Comparison of ENCODE assay signal across 9 cellular contexts in the genomic region with DNA sequence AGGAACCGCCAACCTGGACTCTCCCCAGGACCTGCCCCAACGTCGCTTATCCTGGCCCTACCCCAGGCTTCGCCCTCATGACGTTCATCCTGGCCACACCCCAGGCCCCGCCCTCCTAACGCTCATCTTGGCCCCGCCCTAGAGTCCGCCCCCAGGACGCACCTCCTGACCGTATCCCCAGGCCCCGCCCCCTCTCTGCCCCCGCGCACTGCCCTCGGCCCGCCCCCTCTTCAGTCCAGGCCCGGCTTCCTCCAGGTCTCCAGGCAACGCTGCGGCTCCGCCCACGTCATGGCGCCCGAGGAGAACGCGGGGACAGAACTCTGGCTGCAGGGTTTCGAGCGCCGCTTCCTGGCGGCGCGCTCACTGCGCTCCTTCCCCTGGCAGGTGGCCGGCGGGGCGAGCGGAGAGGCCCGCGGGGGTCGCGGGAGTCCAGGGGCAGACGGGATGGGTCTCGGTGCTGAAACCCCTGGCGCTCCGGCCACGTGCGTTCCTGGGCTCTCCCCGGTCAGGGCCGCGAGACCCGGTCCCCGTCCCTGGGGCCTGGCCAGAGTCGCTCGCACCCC. TPM values are rescaled to one million over a fixed set of nuclear protein-coding genes. Genes with fewer than 3 reads are reported as not detected.
DNase-seq lines count a peak whose midpoint lies in the region; ATAC-seq and TF ChIP-seq lines count a peak whose summit lies in the region.
"Not testable (repeated sequence)": the region's sequence is repeated elsewhere in the genome, so short reads cannot be mapped to it uniquely, and the experiment has no call there.
"Had no signal": no experiment of that assay in that cellular context is flagged by ENCODE, and none has a peak within 500 bp of the region (broad histone marks: within the 10 kb centered on the region; RNA-seq: fewer than 3 reads in every experiment).

No MANE protein-coding gene starts in this region.

- H3K27ac Mint-ChIP-seq in CD4-positive, alpha-beta T cell: peak overlapping the region; percentile 100
- H3K27ac Mint-ChIP-seq in activated naive CD8-positive, alpha-beta T cell: peak overlapping the region; percentile 96
- peak overlapping the region; percentile 98 to 100 (median 100) for H3K27ac Mint-ChIP-seq in naive B cell

- H3K27me3 ChIP-seq in CD4-positive, alpha-beta T cell (ENCODE audit: control insufficient read depth, insufficient read depth, low read length); foreskin keratinocyte: not testable (repeated sequence)

- not testable (repeated sequence) for H3K4me1 ChIP-seq in foreskin keratinocyte

- not testable (repeated sequence) for H3K9me3 ChIP-seq in CD4-positive, alpha-beta T cell (ENCODE audit: control insufficient read depth, low read length)

- intact Hi-C loops in CD4-positive, alpha-beta T cell (cut with DNase I, micrococcal nuclease): not testable (repeated sequence)

- TF ChIP-seq CTCF in CD4-positive, alpha-beta T cell (IDR thresholded peaks at IDR 0.05); foreskin keratinocyte (conservative IDR thresholded peaks at IDR 0.05): not testable (repeated sequence)

- POLR2A ChIA-PET in CD4-positive, alpha-beta T cell (lab: Charles Lee): interaction anchor here (0.9 to 1.1 kb wide), 2 partner anchors 539 to 964 kb away, joined by 4 read pairs; no protein-coding TSS in a partner anchor

- peak overlapping the region; percentile 100 for H3K4me3 Mint-ChIP-seq in CD4-positive, alpha-beta T cell
- peak overlapping the region; percentile 93 for H3K4me3 Mint-ChIP-seq in activated naive CD8-positive, alpha-beta T cell
- peak overlapping the region; percentile 88 to 100 (median 99) for H3K4me3 Mint-ChIP-seq in naive B cell

- not testable (repeated sequence) for H3K9me3 Mint-ChIP-seq in CD4-positive, alpha-beta T cell; activated naive CD8-positive, alpha-beta T cell (ENCODE audit: low read depth); naive B cell

- DNase-seq in CD4-positive, alpha-beta T cell: peak; percentile 94 to 99 (median 96)
- DNase-seq in GOT3 (lab: John Stamatoyannopoulos, UW): peak; percentile 96
- peak; percentile 89 for DNase-seq in NCI-H1105 treated with DMSO at 0.1 percent for 48 hours (lab: John Stamatoyannopoulos, UW)
- DNase-seq in T-helper 1 cell: peak; percentile 92 to 97 (median 95)
- peak; percentile 95 to 97 for DNase-seq in foreskin keratinocyte
- peak; percentile 97 for DNase-seq in naive B cell
- peak; percentile 93 for DNase-seq in stimulated activated CD8-positive, alpha-beta memory T cell treated with anti-CD3 and anti-CD28 coated beads, Interleukin-2, amount 100 ng/mL, for 1 hour (ENCODE audit: low read depth in 2 of 2)

- H3K4me1 Mint-ChIP-seq in CD4-positive, alpha-beta T cell (ENCODE audit: low read depth): peaks cover 27% of the 10 kb centered on the region
- H3K4me1 Mint-ChIP-seq in activated naive CD8-positive, alpha-beta T cell (ENCODE audit: low read depth): peaks cover 13% of the 10 kb centered on the region
- not testable (repeated sequence) for H3K4me1 Mint-ChIP-seq in naive B cell

- ATAC-seq in CD4-positive, alpha-beta T cell (ENCODE audit: poor library complexity): peak; percentile 98
- ATAC-seq in foreskin keratinocyte: peak; percentile 99
- peak; percentile 92 to 94 for ATAC-seq in naive B cell (ENCODE audit: low read depth in 2 of 2)

- H3K27me3 Mint-ChIP-seq in CD4-positive, alpha-beta T cell; activated naive CD8-positive, alpha-beta T cell; naive B cell: not testable (repeated sequence)

- H3K36me3 Mint-ChIP-seq in CD4-positive, alpha-beta T cell (ENCODE audit: low read depth); activated naive CD8-positive, alpha-beta T cell; naive B cell: not testable (repeated sequence)

- CTCF ChIA-PET in CD4-positive, alpha-beta T cell (lab: Charles Lee): not testable (repeated sequence)

- H3K27ac ChIP-seq in CD4-positive, alpha-beta T cell (ENCODE audit: low read depth, low read length): peak overlapping the region; percentile 75
- H3K27ac ChIP-seq in foreskin keratinocyte: peak overlapping the region; percentile 91

RNA-seq across cellular contexts. Expression of a gene that starts 17.1 kb away (rescaled TPM):
- under 1 TPM in 1 of 2 experiments, not detected in 1; 0.08 TPM for total RNA-seq in CD4-positive, alpha-beta T cell
- not detected in 2 replicates for total RNA-seq in foreskin keratinocyte
- polyA plus RNA-seq in foreskin keratinocyte: not detected in 2 replicates
- polyA plus RNA-seq in naive B cell (ENCODE audit: low read depth in 6 of 6): not detected
- polyA plus RNA-seq: adipose tissue had no signal

RNA-seq across cellular contexts. Expression of a gene that starts 57.4 kb away (rescaled TPM):
- not detected for total RNA-seq in CD4-positive, alpha-beta T cell
- not detected in 2 replicates for total RNA-seq in foreskin keratinocyte
- polyA plus RNA-seq in foreskin keratinocyte (not detected in 2 replicates), naive B cell (ENCODE audit: low read depth in 6 of 6) (not detected)
- polyA plus RNA-seq: adipose tissue had no signal

Comparison
In these comparisons a context has a peak if more than half of its experiments do, and no peak if none do; other contexts are left out.
1. Peak in every context shown above with its lines: DNase-seq, ATAC-seq and H3K27ac ChIP-seq.